Comparison of ENCODE assay signal across 8 cellular contexts in the genomic region with DNA sequence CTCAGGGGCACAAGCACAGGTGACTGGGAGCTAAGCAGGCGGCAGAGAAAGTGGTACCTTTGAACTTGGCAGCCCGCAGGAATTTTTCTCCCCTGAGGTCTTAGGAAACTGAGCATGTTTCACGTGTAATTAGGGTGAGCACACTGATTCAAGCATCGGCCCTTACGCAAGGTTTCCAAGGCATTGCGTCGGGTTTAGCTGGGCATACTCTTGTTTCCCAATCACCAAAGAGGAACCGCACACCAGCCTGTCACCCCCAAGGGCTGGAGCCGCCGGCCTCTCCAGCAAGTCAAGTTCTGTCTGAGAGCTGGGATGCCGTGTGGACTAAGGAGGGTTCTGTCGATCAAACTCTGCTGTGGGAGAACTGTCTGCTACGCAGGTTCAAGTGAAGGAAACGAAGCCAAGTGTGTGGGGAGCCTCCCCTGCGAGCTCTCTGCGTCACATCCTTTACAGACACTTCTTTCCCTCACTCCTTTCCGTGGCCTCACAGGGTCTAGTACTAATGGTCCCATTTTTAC. TPM values are rescaled to one million over a fixed set of nuclear protein-coding genes. Genes with fewer than 3 reads are reported as not detected.
DNase-seq lines count a peak whose midpoint lies in the region; ATAC-seq and TF ChIP-seq lines count a peak whose summit lies in the region.

No MANE protein-coding gene starts in this region.

- H3K36me3 ChIP-seq in Caco-2 (ENCODE audit: control insufficient read depth, insufficient read depth, low read length) (no peaks in the 10 kb centered on the region; the same call in none of the 2 replicates), adrenal gland (replicated peaks in 1 of 2) (peaks cover 0 to 10% of the 10 kb centered on the region in 2 donors)

- no peaks in the 10 kb centered on the region for H3K9me3 Mint-ChIP-seq in Caco-2 (ENCODE audit: unreplicated experiment)

- peaks cover 46% of the 10 kb centered on the region for H3K36me3 Mint-ChIP-seq in Caco-2 (ENCODE audit: insufficient read depth, unreplicated experiment)

- intact Hi-C loops in Caco-2 (cut with micrococcal nuclease; ENCODE audit: unreplicated experiment): loop anchor here (2.0 kb wide), 1 partner anchor 16 kb away; no protein-coding TSS in a partner anchor
- intact Hi-C loops in adrenal gland (cut with DNase I): no loop called here
- intact Hi-C loops in cardiac septum (cut with DNase I): no loop called here
- intact Hi-C loops in posterior vena cava (cut with DNase I): no loop called here

- H3K4me3 Mint-ChIP-seq in Caco-2 (ENCODE audit: unreplicated experiment): no peak overlapping the region

- H3K4me3 ChIP-seq in Caco-2 (ENCODE audit: low read depth, low read length): no peak overlapping the region
- H3K4me3 ChIP-seq in adrenal gland: no peak overlapping the region

- H3K9me3 ChIP-seq in Caco-2 (no peaks in the 10 kb centered on the region), adrenal gland (replicated peaks in 1 of 3) (no peaks in the 10 kb centered on the region)

- DNase-seq in Caco-2: peak; percentile 65 to 69
- DNase-seq in adrenal gland: peak in 6 of 7 donors; percentile 72 to 90 (median 86)
- DNase-seq in cardiac septum (ENCODE audit: low spot score): peak; percentile 87
- DNase-seq in posterior vena cava (ENCODE audit: low spot score): peak; percentile 93
- DNase-seq in NCI-H2029 (lab: John Stamatoyannopoulos, UW): no peak
- no peak for DNase-seq in HuH-7.5 (ENCODE audit: low spot score)
- no peak for DNase-seq in NCI-H2081 treated with DMSO at 0.1 percent for 48 hours (lab: John Stamatoyannopoulos, UW)

- TF ChIP-seq POLR2A in adrenal gland (IDR thresholded peaks at IDR 0.05): peak; percentile 25 to 34

- no TSS peak for BruUV-seq in Caco-2 (replicated peaks; lab: Mats Ljungman, UMichigan)

- peaks cover 19% of the 10 kb centered on the region for H3K4me1 Mint-ChIP-seq in Caco-2 (ENCODE audit: low read depth, unreplicated experiment)

- TF ChIP-seq CTCF in Caco-2 (IDR thresholded peaks at IDR 0.05; ENCODE audit: insufficient read depth in 1 of 2, low read depth in 1 of 2, low read length in 1 of 2, severe bottlenecking in 1 of 2, unreplicated experiment in 1 of 2) (no peak), adrenal gland (IDR thresholded peaks at IDR 0.05) (no peak)

- H3K27me3 ChIP-seq in Caco-2 (replicated peaks; ENCODE audit: control insufficient read depth, insufficient read depth, low read length): no peaks in the 10 kb centered on the region
- no peaks in the 10 kb centered on the region for H3K27me3 ChIP-seq in adrenal gland

- peaks cover 14% of the 10 kb centered on the region for H3K4me1 ChIP-seq in Caco-2
- H3K4me1 ChIP-seq in adrenal gland (replicated peaks in 1 of 2): peaks cover 14 to 36% of the 10 kb centered on the region in 2 donors

- no peak for ATAC-seq in HG03196 (IDR thresholded peaks at IDR 0.05; ENCODE audit: unreplicated experiment)

- no peaks in the 10 kb centered on the region for H3K27me3 Mint-ChIP-seq in Caco-2 (ENCODE audit: insufficient read depth, unreplicated experiment)

- H3K27ac ChIP-seq in adrenal gland: peak overlapping the region; percentile 12 to 91 (median 76)

- WGBS in adrenal gland, 4 donors: 47 to 67% (median 55%) methylated on average over 12 to 17 of the region's 17 CpGs

- POLR2A ChIA-PET in Caco-2 (lab: Charles Lee): interaction anchor here (1.2 kb wide), 1 partner anchor 19 kb away, joined by 3 read pairs; no protein-coding TSS in a partner anchor

- H3K27ac Mint-ChIP-seq in Caco-2 (ENCODE audit: unreplicated experiment): peak overlapping the region; percentile 40

- CTCF ChIA-PET in Caco-2 (lab: Charles Lee): interaction anchor here (1.3 kb wide), 1 partner anchor 28 kb away, joined by 4 read pairs; no protein-coding TSS in a partner anchor

RNA-seq across cellular contexts. Expression of a gene that starts 53.0 kb away (rescaled TPM):
- total RNA-seq in Caco-2 (2022) (152 and 161 TPM in 2 replicates), adrenal gland (100 to 1,000 TPM; 108 to 410 (median 254) TPM), cardiac septum (76.9 TPM), posterior vena cava (100 to 1,000 TPM; 140 to 169 TPM)
- 100 to 1,000 TPM in 2 of 3 donors, 10 to 100 TPM in 1; 71.9 to 450 (median 103) TPM for polyA plus RNA-seq in adrenal gland

Comparison
In these comparisons a context has a peak if more than half of its experiments do, and no peak if none do; other contexts are left out.
1. DNase-seq: peak in Caco-2 (2 of 2), adrenal gland (6 of 7), cardiac septum (single experiment) and posterior vena cava (single experiment); none in NCI-H2029 (single experiment), HuH-7.5 (single experiment) and NCI-H2081 treated with DMSO at 0.1 percent for 48 hours (single experiment).